In the genomic region with DNA sequence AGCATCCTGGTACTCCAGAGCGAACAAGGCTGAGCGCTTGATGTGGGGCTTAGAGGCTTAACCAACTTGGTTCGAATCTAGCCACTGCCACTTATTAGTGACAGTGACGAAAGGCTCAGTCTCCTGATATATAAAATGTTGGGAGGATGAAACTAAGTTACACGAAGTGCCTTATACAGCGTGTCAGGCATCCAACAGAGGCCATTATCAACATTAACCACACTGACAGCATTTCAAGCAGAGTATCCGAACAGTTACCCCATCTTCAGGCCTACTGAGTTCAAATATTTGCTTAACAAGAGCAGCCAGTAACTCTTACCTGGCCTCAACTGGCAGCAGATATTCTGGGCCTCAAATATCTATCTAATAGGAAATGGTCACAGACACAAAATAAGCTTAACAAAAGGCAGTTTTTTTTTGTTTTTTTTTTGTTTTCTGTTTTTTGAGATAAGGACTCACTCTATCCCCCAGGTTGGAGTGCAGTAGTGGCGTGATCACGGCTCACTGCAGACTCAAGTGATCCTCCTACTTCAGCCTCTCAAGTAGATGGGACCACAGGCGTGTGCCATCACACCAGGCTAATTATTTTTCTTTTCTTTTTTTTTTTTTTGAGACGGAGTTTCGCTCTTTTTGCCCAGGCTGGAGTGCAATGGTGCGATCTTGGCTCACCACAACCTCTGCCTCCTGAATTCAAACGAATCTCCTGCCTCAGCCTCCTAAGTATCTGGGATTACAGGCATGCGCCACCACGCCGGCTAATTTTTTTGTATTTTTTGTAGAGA, we compare ENCODE assay signal across 20 cellular contexts. TPM values are rescaled to one million over a fixed set of nuclear protein-coding genes. Genes with fewer than 3 reads are reported as not detected.
DNase-seq lines count a peak whose midpoint lies in the region; ATAC-seq and TF ChIP-seq lines count a peak whose summit lies in the region.
"Had no signal": no experiment of that assay in that cellular context is flagged by ENCODE, and none has a peak within 500 bp of the region (broad histone marks: within the 10 kb centered on the region; RNA-seq: fewer than 3 reads in every experiment).

No MANE protein-coding gene starts in this region.

- H3K36me3 Mint-ChIP-seq in central memory CD8-positive, alpha-beta T cell (ENCODE audit: insufficient read depth), result peaks cover 33% of the 10 kb centered on the region
- H3K36me3 Mint-ChIP-seq in activated CD8-positive, alpha-beta memory T cell treated with anti-CD3 and anti-CD28 coated beads, Interleukin-2, amount 10 ng/mL, durations not matched to agents 7 days and 5 days, result no peaks in the 10 kb centered on the region

- no peaks in the 10 kb centered on the region for H3K4me1 Mint-ChIP-seq in central memory CD8-positive, alpha-beta T cell
- peaks cover 11% of the 10 kb centered on the region for H3K4me1 Mint-ChIP-seq in activated CD8-positive, alpha-beta memory T cell treated with anti-CD3 and anti-CD28 coated beads, Interleukin-2, amount 10 ng/mL, durations not matched to agents 7 days and 5 days
- H3K4me1 Mint-ChIP-seq: activated naive CD4-positive, alpha-beta T cell treated with anti-CD3 and anti-CD28 coated beads, Interleukin-2, amount 50 U/mL, for 24 hours had no signal

- ATAC-seq in central memory CD8-positive, alpha-beta T cell (replicated peaks; ENCODE audit: extremely low read depth, poor library complexity, severe bottlenecking), result no peak
- no peak for ATAC-seq in omental fat pad (ENCODE audit: low FRiP score)
- no peak for ATAC-seq in activated CD8-positive, alpha-beta memory T cell treated with anti-CD3 and anti-CD28 coated beads, Interleukin-2, amount 10 ng/mL, durations not matched to agents 7 days and 5 days
- ATAC-seq: GM23338 had no signal

- peak overlapping the region; percentile 38 for H3K27ac Mint-ChIP-seq in central memory CD8-positive, alpha-beta T cell (ENCODE audit: low read depth)
- H3K27ac Mint-ChIP-seq in activated CD8-positive, alpha-beta memory T cell treated with anti-CD3 and anti-CD28 coated beads, Interleukin-2, amount 10 ng/mL, durations not matched to agents 7 days and 5 days, result no peak overlapping the region
- H3K27ac Mint-ChIP-seq: activated naive CD4-positive, alpha-beta T cell treated with anti-CD3 and anti-CD28 coated beads, Interleukin-2, amount 50 U/mL, for 24 hours; GM23338 had no signal

- DNase-seq in DMS53 (lab: John Stamatoyannopoulos, UW), result peak; percentile 43
- peak; percentile 51 for DNase-seq in NCI-H2029 treated with DMSO at 0.1 percent for 48 hours (lab: John Stamatoyannopoulos, UW)
- no peak for DNase-seq in central memory CD8-positive, alpha-beta T cell (ENCODE audit: low spot score in 2 of 2)
- peak; percentile 10 for DNase-seq in posterior vena cava (ENCODE audit: low spot score)
- no peak for DNase-seq in omental fat pad (ENCODE audit: low spot score)
- no peak for DNase-seq in stimulated activated CD4-positive, alpha-beta T cell treated with anti-CD3 and anti-CD28 coated beads, Interleukin-2, amount 100 ng/mL, for 48 hours
- no peak for DNase-seq in activated effector memory CD4-positive, alpha-beta T cell treated with Interleukin-2 at 50 U/mL for 16 hours
- no peak for DNase-seq in activated CD8-positive, alpha-beta memory T cell treated with anti-CD3 and anti-CD28 coated beads, Interleukin-2, amount 10 ng/mL, durations not matched to agents 7 days and 5 days
- DNase-seq: activated CD4-positive, alpha-beta T cell treated with anti-CD3 and anti-CD28 coated beads, Interleukin-2, amount 50 U/mL, for 48 hours; effector CD8-positive, alpha-beta T cell; glutamatergic neuron; nucleus accumbens; stimulated activated naive CD4-positive, alpha-beta T cell had no signal

- intact Hi-C loops in posterior vena cava (cut with DNase I), result no loop called here

- CTCF ChIA-PET in activated CD8-positive, alpha-beta memory T cell treated with anti-CD3 and anti-CD28 coated beads, Interleukin-2, amount 10 ng/mL, durations not matched to agents 7 days and 5 days (lab: Charles Lee), result interaction anchor here (1.0 kb wide), 1 partner anchor 10 kb away, joined by 3 read pairs; no protein-coding TSS in a partner anchor

- no peak overlapping the region for H3K4me3 Mint-ChIP-seq in central memory CD8-positive, alpha-beta T cell
- no peak overlapping the region for H3K4me3 Mint-ChIP-seq in activated CD8-positive, alpha-beta memory T cell treated with anti-CD3 and anti-CD28 coated beads, Interleukin-2, amount 10 ng/mL, durations not matched to agents 7 days and 5 days
- H3K4me3 Mint-ChIP-seq: activated naive CD4-positive, alpha-beta T cell treated with anti-CD3 and anti-CD28 coated beads, Interleukin-2, amount 50 U/mL, for 24 hours; GM23338 had no signal

- no peak for TF ChIP-seq CTCF in omental fat pad (IDR thresholded peaks at IDR 0.05)

- H3K9me3 Mint-ChIP-seq in central memory CD8-positive, alpha-beta T cell, result no peaks in the 10 kb centered on the region
- H3K9me3 Mint-ChIP-seq in activated CD8-positive, alpha-beta memory T cell treated with anti-CD3 and anti-CD28 coated beads, Interleukin-2, amount 10 ng/mL, durations not matched to agents 7 days and 5 days (ENCODE audit: low read depth), result no peaks in the 10 kb centered on the region
- H3K9me3 Mint-ChIP-seq: activated naive CD4-positive, alpha-beta T cell treated with anti-CD3 and anti-CD28 coated beads, Interleukin-2, amount 50 U/mL, for 24 hours; GM23338 had no signal

- no peaks in the 10 kb centered on the region for H3K27me3 Mint-ChIP-seq in central memory CD8-positive, alpha-beta T cell
- H3K27me3 Mint-ChIP-seq in activated CD8-positive, alpha-beta memory T cell treated with anti-CD3 and anti-CD28 coated beads, Interleukin-2, amount 10 ng/mL, durations not matched to agents 7 days and 5 days, result no peaks in the 10 kb centered on the region
- H3K27me3 Mint-ChIP-seq: activated naive CD4-positive, alpha-beta T cell treated with anti-CD3 and anti-CD28 coated beads, Interleukin-2, amount 50 U/mL, for 24 hours had no signal

RNA-seq across cellular contexts. Expression of gene SERPIND1, which starts 2.9 kb away (rescaled TPM):
- not detected for total RNA-seq in posterior vena cava
- under 1 TPM in 2 of 4 donors, not detected in 2; 0.24 to 0.37 TPM for total RNA-seq in omental fat pad
- not detected for total RNA-seq in activated CD8-positive, alpha-beta memory T cell treated with anti-CD3 and anti-CD28 coated beads, Interleukin-2, amount 10 ng/mL, durations not matched to agents 7 days and 5 days
- total RNA-seq: ascending aorta, fibroblast of lung, G401, GM23338, myocyte, Right ventricle myocardium inferior had no signal

Comparison
In these comparisons a context has a peak if more than half of its experiments do, and no peak if none do; other contexts are left out.
1. DNase-seq: peak in DMS53 (single experiment), NCI-H2029 treated with DMSO at 0.1 percent for 48 hours (single experiment) and posterior vena cava (single experiment); none in central memory CD8-positive, alpha-beta T cell (0 of 2), omental fat pad (single experiment), stimulated activated CD4-positive, alpha-beta T cell treated with anti-CD3 and anti-CD28 coated beads, Interleukin-2, amount 100 ng/mL, for 48 hours (0 of 2), activated effector memory CD4-positive, alpha-beta T cell treated with Interleukin-2 at 50 U/mL for 16 hours (single experiment) and activated CD8-positive, alpha-beta memory T cell treated with anti-CD3 and anti-CD28 coated beads, Interleukin-2, amount 10 ng/mL, durations not matched to agents 7 days and 5 days (single experiment).